Comparison of ENCODE assay signal across 1 cellular context in the genomic region with DNA sequence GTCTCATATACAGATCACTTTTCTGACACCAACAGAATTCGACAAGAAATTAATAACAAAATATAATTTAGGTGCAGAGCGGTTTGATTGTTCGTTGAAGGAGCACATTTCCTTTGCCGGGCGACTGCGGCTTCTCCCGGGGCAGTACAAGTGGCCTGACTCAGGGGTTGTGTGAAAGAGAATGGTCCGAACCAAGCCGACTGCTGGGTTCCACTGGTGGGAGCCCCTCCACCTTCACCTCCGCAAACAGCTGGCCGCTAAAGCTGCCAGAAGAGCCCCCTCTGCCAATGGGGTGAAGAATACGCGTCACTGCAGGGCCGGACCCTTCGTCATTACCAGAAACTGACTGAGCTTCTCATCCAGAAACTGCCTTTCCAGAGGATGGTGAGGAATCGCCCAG.
TF ChIP-seq lines count a peak whose summit lies in the region.

No MANE protein-coding gene starts in this region.

TF ChIP-seq in GM23338, 12 proteins besides CTCF, POLR2A, EP300 and RAD21 (continued from another document):
- no peak for TF ChIP-seq JUNB (IDR thresholded peaks at IDR 0.05; ENCODE audit: unreplicated experiment)
